Comparison of ENCODE assay signal across 8 cellular contexts in genomic region chr15:85402195-85402921, GRCh38. TPM values are rescaled to one million over a fixed set of nuclear protein-coding genes. Genes with fewer than 3 reads are reported as not detected.
DNase-seq lines count a peak whose midpoint lies in the region; ATAC-seq and TF ChIP-seq lines count a peak whose summit lies in the region.

No MANE protein-coding gene starts in this region.

- no peaks in the 10 kb centered on the region for H3K27me3 ChIP-seq in RWPE2 (ENCODE audit: insufficient read depth, poor library complexity, severe bottlenecking)
- H3K27me3 ChIP-seq in gastroesophageal sphincter, result no peaks in the 10 kb centered on the region
- H3K27me3 ChIP-seq in stomach, result no peaks in the 10 kb centered on the region

- H3K4me1 Mint-ChIP-seq in activated CD8-positive, alpha-beta T cell treated with anti-CD3 and anti-CD28 coated beads for 36 hours (ENCODE audit: low read depth), result peaks cover 68% of the 10 kb centered on the region
- peaks cover 50% of the 10 kb centered on the region for H3K4me1 Mint-ChIP-seq in activated CD8-positive, alpha-beta T cell treated with anti-CD3 and anti-CD28 coated beads, Interleukin-2, amount 10 ng/mL, durations not matched to agents 7 days and 5 days (ENCODE audit: low read depth)
- H3K4me1 Mint-ChIP-seq in stimulated activated naive CD8-positive, alpha-beta T cell treated with anti-CD3 and anti-CD28 coated beads, Interleukin-15, Interleukin-2, amounts not matched to agents 100 ng/mL and 50 ng/mL, for 24 hours (ENCODE audit: low read depth), result peaks cover 85% of the 10 kb centered on the region

- peaks cover 56% of the 10 kb centered on the region for H3K4me1 ChIP-seq in RWPE2 (ENCODE audit: insufficient read depth, poor library complexity, severe bottlenecking)
- peaks cover 38 to 88% (median 40%) of the 10 kb centered on the region in 3 donors for H3K4me1 ChIP-seq in gastroesophageal sphincter
- peaks cover 19 to 83% (median 49%) of the 10 kb centered on the region in 4 donors for H3K4me1 ChIP-seq in stomach

- intact Hi-C loops in activated CD8-positive, alpha-beta T cell treated with anti-CD3 and anti-CD28 coated beads for 36 hours (cut with micrococcal nuclease), result no loop called here
- intact Hi-C loops in stomach (cut with DNase I; ENCODE audit: low total_unique reads), result no loop called here

- no peaks in the 10 kb centered on the region for H3K9me3 Mint-ChIP-seq in activated CD8-positive, alpha-beta T cell treated with anti-CD3 and anti-CD28 coated beads for 36 hours
- no peaks in the 10 kb centered on the region for H3K9me3 Mint-ChIP-seq in activated CD8-positive, alpha-beta T cell treated with anti-CD3 and anti-CD28 coated beads, Interleukin-2, amount 10 ng/mL, durations not matched to agents 7 days and 5 days (ENCODE audit: insufficient read depth)
- H3K9me3 Mint-ChIP-seq in stimulated activated naive CD8-positive, alpha-beta T cell treated with anti-CD3 and anti-CD28 coated beads, Interleukin-15, Interleukin-2, amounts not matched to agents 100 ng/mL and 50 ng/mL, for 24 hours, result no peaks in the 10 kb centered on the region

- CTCF ChIA-PET in activated CD8-positive, alpha-beta T cell treated with anti-CD3 and anti-CD28 coated beads for 36 hours (lab: Charles Lee), result interaction anchor here (0.6 to 4.8 kb wide), 6 partner anchors 8 to 106 kb away, joined by 3 to 40 read pairs (median 8); no protein-coding TSS in a partner anchor
- CTCF ChIA-PET in activated CD8-positive, alpha-beta T cell treated with anti-CD3 and anti-CD28 coated beads, Interleukin-2, amount 10 ng/mL, durations not matched to agents 7 days and 5 days (lab: Charles Lee), result interaction anchor here (0.6 to 6.5 kb wide), 5 partner anchors 11 to 106 kb away, joined by 3 to 61 read pairs (median 17); no protein-coding TSS in a partner anchor

- H3K27me3 Mint-ChIP-seq in activated CD8-positive, alpha-beta T cell treated with anti-CD3 and anti-CD28 coated beads for 36 hours, result no peaks in the 10 kb centered on the region
- no peaks in the 10 kb centered on the region for H3K27me3 Mint-ChIP-seq in activated CD8-positive, alpha-beta T cell treated with anti-CD3 and anti-CD28 coated beads, Interleukin-2, amount 10 ng/mL, durations not matched to agents 7 days and 5 days (ENCODE audit: low read depth)
- no peaks in the 10 kb centered on the region for H3K27me3 Mint-ChIP-seq in stimulated activated naive CD8-positive, alpha-beta T cell treated with anti-CD3 and anti-CD28 coated beads, Interleukin-15, Interleukin-2, amounts not matched to agents 100 ng/mL and 50 ng/mL, for 24 hours

- H3K27ac ChIP-seq in RWPE2 (ENCODE audit: poor library complexity, severe bottlenecking) (peak overlapping the region; percentile 49), gastroesophageal sphincter (peak overlapping the region in 3 of 4 donors; percentile 49 to 62 (median 50)), stomach (peak overlapping the region in 1 of 5 donors; percentile 35)

- TF ChIP-seq POLR2A in gastroesophageal sphincter (IDR thresholded peaks at IDR 0.05) (no peak), stomach (IDR thresholded peaks at IDR 0.05) (no peak)

- H3K36me3 ChIP-seq in RWPE2 (ENCODE audit: low read depth) (no peaks in the 10 kb centered on the region), gastroesophageal sphincter (no peaks in the 10 kb centered on the region), stomach (no peaks in the 10 kb centered on the region)

- POLR2A ChIA-PET in activated CD8-positive, alpha-beta T cell treated with anti-CD3 and anti-CD28 coated beads for 36 hours (lab: Charles Lee), result interaction anchor here (0.6 to 1.3 kb wide), 2 partner anchors 25 to 95 kb away, joined by 3 to 4 read pairs; no protein-coding TSS in a partner anchor
- POLR2A ChIA-PET in activated CD8-positive, alpha-beta T cell treated with anti-CD3 and anti-CD28 coated beads, Interleukin-2, amount 10 ng/mL, durations not matched to agents 7 days and 5 days (lab: Charles Lee), result interaction anchor here (1.5 kb wide), 1 partner anchor 12 kb away, joined by 5 read pairs; no protein-coding TSS in a partner anchor

- ATAC-seq in activated CD8-positive, alpha-beta T cell treated with anti-CD3 and anti-CD28 coated beads for 36 hours, result peak; percentile 59
- ATAC-seq in activated CD8-positive, alpha-beta T cell treated with anti-CD3 and anti-CD28 coated beads, Interleukin-2, amount 10 ng/mL, durations not matched to agents 7 days and 5 days, result no peak
- ATAC-seq in RWPE2 (ENCODE audit: low read depth) (no peak), gastroesophageal sphincter (peak; percentile 47), HG03439 (IDR thresholded peaks at IDR 0.05; ENCODE audit: unreplicated experiment) (no peak), GM21786 (IDR thresholded peaks at IDR 0.05; ENCODE audit: unreplicated experiment) (no peak)

- no peaks in the 10 kb centered on the region for H3K9me3 ChIP-seq in RWPE2 (ENCODE audit: severe bottlenecking)
- H3K9me3 ChIP-seq in gastroesophageal sphincter, result no peaks in the 10 kb centered on the region
- no peaks in the 10 kb centered on the region for H3K9me3 ChIP-seq in stomach

- peak overlapping the region; percentile 25 for H3K4me3 Mint-ChIP-seq in activated CD8-positive, alpha-beta T cell treated with anti-CD3 and anti-CD28 coated beads for 36 hours
- no peak overlapping the region for H3K4me3 Mint-ChIP-seq in activated CD8-positive, alpha-beta T cell treated with anti-CD3 and anti-CD28 coated beads, Interleukin-2, amount 10 ng/mL, durations not matched to agents 7 days and 5 days
- peak overlapping the region; percentile 55 for H3K4me3 Mint-ChIP-seq in stimulated activated naive CD8-positive, alpha-beta T cell treated with anti-CD3 and anti-CD28 coated beads, Interleukin-15, Interleukin-2, amounts not matched to agents 100 ng/mL and 50 ng/mL, for 24 hours

- no peak for TF ChIP-seq CTCF in activated CD8-positive, alpha-beta T cell treated with anti-CD3 and anti-CD28 coated beads for 36 hours (IDR thresholded peaks at IDR 0.05)
- TF ChIP-seq CTCF in RWPE2 (IDR thresholded peaks at IDR 0.05; ENCODE audit: poor library complexity, severe bottlenecking), result no peak
- no peak for TF ChIP-seq CTCF in gastroesophageal sphincter (IDR thresholded peaks at IDR 0.05)
- TF ChIP-seq CTCF in stomach (IDR thresholded peaks at IDR 0.05), result no peak

- TF ChIP-seq EP300 in gastroesophageal sphincter (IDR thresholded peaks at IDR 0.05) (no peak), stomach (IDR thresholded peaks at IDR 0.05) (no peak)

- H3K4me3 ChIP-seq in RWPE2 (ENCODE audit: severe bottlenecking) (no peak overlapping the region), gastroesophageal sphincter (no peak overlapping the region), stomach (no peak overlapping the region)

- 35 to 37% methylated on average over 4 to 5 of the region's 5 CpGs for WGBS in gastroesophageal sphincter (ENCODE audit: low coverage in 1 of 2), 2 donors
- WGBS in stomach, 5 donors, result 49 to 66% (median 62%) methylated on average over 5 of the region's 5 CpGs

- no peak for DNase-seq in activated CD8-positive, alpha-beta T cell treated with anti-CD3 and anti-CD28 coated beads for 36 hours
- DNase-seq in activated CD8-positive, alpha-beta T cell treated with anti-CD3 and anti-CD28 coated beads, Interleukin-2, amount 10 ng/mL, durations not matched to agents 7 days and 5 days, result no peak
- DNase-seq in RWPE2 (ENCODE audit: low spot score) (no peak), stomach (no peak)

- H3K36me3 Mint-ChIP-seq in activated CD8-positive, alpha-beta T cell treated with anti-CD3 and anti-CD28 coated beads for 36 hours (ENCODE audit: low read depth), result no peaks in the 10 kb centered on the region
- H3K36me3 Mint-ChIP-seq in activated CD8-positive, alpha-beta T cell treated with anti-CD3 and anti-CD28 coated beads, Interleukin-2, amount 10 ng/mL, durations not matched to agents 7 days and 5 days (ENCODE audit: low read depth), result peaks cover 5% of the 10 kb centered on the region
- peaks cover 4% of the 10 kb centered on the region for H3K36me3 Mint-ChIP-seq in stimulated activated naive CD8-positive, alpha-beta T cell treated with anti-CD3 and anti-CD28 coated beads, Interleukin-15, Interleukin-2, amounts not matched to agents 100 ng/mL and 50 ng/mL, for 24 hours (ENCODE audit: low read depth)

- peak overlapping the region; percentile 55 for H3K27ac Mint-ChIP-seq in activated CD8-positive, alpha-beta T cell treated with anti-CD3 and anti-CD28 coated beads for 36 hours
- no peak overlapping the region for H3K27ac Mint-ChIP-seq in activated CD8-positive, alpha-beta T cell treated with anti-CD3 and anti-CD28 coated beads, Interleukin-2, amount 10 ng/mL, durations not matched to agents 7 days and 5 days
- H3K27ac Mint-ChIP-seq in stimulated activated naive CD8-positive, alpha-beta T cell treated with anti-CD3 and anti-CD28 coated beads, Interleukin-15, Interleukin-2, amounts not matched to agents 100 ng/mL and 50 ng/mL, for 24 hours, result peak overlapping the region; percentile 78

RNA-seq across cellular contexts. Expression of gene AKAP13, which starts 22.0 kb away (rescaled TPM):
- total RNA-seq in activated CD8-positive, alpha-beta T cell treated with anti-CD3 and anti-CD28 coated beads for 36 hours, result 10 to 100 TPM; 79.1 to 79.5 TPM
- 100 to 1,000 TPM; 112 to 117 TPM for total RNA-seq in activated CD8-positive, alpha-beta T cell treated with anti-CD3 and anti-CD28 coated beads, Interleukin-2, amount 10 ng/mL, durations not matched to agents 7 days and 5 days
- total RNA-seq in gastroesophageal sphincter (100 to 1,000 TPM; 196 to 252 (median 215) TPM), stomach (100 to 1,000 TPM; 122 to 395 (median 207) TPM)
- polyA plus RNA-seq in stomach, result 10 to 100 TPM; 33.1 to 42.5 (median 42.5) TPM

Comparison
In these comparisons a context has a peak if more than half of its experiments do, and no peak if none do; other contexts are left out.
1. ATAC-seq: peak in activated CD8-positive, alpha-beta T cell treated with anti-CD3 and anti-CD28 coated beads for 36 hours (single experiment) and gastroesophageal sphincter (single experiment); none in activated CD8-positive, alpha-beta T cell treated with anti-CD3 and anti-CD28 coated beads, Interleukin-2, amount 10 ng/mL, durations not matched to agents 7 days and 5 days (single experiment), RWPE2 (single experiment), HG03439 (single experiment) and GM21786 (single experiment).